In the genomic region with DNA sequence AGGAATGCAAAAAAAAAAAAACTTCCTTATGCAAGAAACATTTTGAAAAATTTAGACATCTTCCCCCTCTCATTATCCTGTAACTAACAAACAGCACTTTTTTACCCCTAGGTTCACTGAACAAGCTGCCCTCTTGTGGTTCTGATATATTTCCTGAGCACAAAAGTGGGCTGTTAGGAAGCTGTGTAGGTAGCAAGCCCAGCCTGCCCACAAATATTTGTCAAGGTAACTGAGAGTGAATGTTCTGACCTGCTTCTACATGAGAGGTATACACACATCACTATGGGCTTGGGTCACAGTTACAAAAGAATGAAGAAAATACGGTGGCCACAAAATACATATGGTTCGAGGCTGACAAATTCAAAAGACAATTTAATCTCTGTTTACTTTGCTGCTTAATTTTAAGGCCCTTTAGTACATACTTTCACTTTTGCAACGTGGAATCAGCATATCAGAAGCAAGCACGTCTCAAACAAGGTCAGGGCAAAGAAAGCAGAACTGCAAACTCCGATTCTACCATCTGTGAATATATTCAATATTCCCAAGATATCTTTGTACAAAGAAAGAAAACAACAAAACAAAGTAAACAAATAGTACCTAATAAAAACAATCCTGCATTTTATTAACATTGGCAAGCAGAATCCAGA, we compare ENCODE assay signal across 8 cellular contexts.
DNase-seq lines count a peak whose midpoint lies in the region; ATAC-seq, FAIRE-seq and TF ChIP-seq lines count a peak whose summit lies in the region.

No MANE protein-coding gene starts in this region.

- peak; percentile 44 for FAIRE-seq in urothelium cell line (lab: Jason Lieb, UNC)

- ATAC-seq in GM18861 (IDR thresholded peaks at IDR 0.05; ENCODE audit: unreplicated experiment) (peak; percentile 55), HG03045 (IDR thresholded peaks at IDR 0.05; ENCODE audit: unreplicated experiment) (peak; percentile 57)

- DNase-seq in COLO829 (ENCODE audit: low spot score) (peak; percentile 9), NCI-H69 (lab: John Stamatoyannopoulos, UW) (peak; percentile 56), astrocyte of the spinal cord (ENCODE audit: low read depth, low spot score) (peak; percentile 30), kidney tubule cell (ENCODE audit: low spot score) (peak; percentile 87), urothelium cell line (ENCODE audit: low spot score) (peak; percentile 41)
- DNase-seq in stimulated activated naive CD4-positive, alpha-beta T cell treated with Interleukin-2 at 50 U/mL for 16 hours (lab: John Stamatoyannopoulos, UW), result no peak

- no peak overlapping the region for H3K4me3 ChIP-seq in astrocyte of the spinal cord (ENCODE audit: low read depth, low read length)

- peak; percentile 37 for TF ChIP-seq CTCF in astrocyte of the spinal cord (IDR thresholded peaks at IDR 0.05; ENCODE audit: low read depth, low read length)

- in situ Hi-C loops in astrocyte of the spinal cord (cut with HindIII; ENCODE audit: low sequenced_read_pairs), result no loop called here
